In the genomic region with DNA sequence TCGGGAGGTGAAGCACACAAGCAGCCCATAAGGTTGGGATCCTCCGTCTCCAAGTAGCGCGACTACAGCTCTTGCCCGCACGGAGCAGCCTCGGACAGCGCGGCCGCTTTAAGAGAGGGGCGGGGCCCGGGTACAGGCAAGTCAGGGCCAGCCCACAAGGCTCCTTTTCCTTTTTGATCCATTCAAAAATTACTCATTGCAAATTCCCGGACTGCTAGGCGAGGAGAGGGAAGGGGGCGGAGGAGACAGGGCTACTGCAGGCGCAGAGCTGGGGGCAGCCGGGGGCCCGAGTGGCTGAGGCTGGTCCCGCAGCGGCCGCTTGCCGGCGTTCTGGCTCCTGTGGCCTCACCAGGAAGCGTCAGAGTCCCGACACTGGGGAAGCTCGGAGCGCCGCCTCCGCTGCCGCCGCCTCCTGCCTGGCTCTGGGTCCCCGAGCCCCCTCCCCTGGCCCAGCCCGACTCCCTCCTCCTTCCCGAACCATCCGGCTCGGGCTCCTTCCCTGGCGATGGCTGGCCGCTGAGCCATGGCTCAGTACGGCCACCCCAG, we compare ENCODE assay signal across 8 cellular contexts. TPM values are rescaled to one million over a fixed set of nuclear protein-coding genes. Genes with fewer than 3 reads are reported as not detected.
DNase-seq lines count a peak whose midpoint lies in the region; ATAC-seq and TF ChIP-seq lines count a peak whose summit lies in the region.

A gene with protein sequence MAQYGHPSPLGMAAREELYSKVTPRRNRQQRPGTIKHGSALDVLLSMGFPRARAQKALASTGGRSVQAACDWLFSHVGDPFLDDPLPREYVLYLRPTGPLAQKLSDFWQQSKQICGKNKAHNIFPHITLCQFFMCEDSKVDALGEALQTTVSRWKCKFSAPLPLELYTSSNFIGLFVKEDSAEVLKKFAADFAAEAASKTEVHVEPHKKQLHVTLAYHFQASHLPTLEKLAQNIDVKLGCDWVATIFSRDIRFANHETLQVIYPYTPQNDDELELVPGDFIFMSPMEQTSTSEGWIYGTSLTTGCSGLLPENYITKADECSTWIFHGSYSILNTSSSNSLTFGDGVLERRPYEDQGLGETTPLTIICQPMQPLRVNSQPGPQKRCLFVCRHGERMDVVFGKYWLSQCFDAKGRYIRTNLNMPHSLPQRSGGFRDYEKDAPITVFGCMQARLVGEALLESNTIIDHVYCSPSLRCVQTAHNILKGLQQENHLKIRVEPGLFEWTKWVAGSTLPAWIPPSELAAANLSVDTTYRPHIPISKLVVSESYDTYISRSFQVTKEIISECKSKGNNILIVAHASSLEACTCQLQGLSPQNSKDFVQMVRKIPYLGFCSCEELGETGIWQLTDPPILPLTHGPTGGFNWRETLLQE (plus strand): TSS at position 196 of the 546 bp plus-strand sequence. CDS start 328 bp downstream, at position 524.

- peaks cover 11% of the 10 kb centered on the region for H3K36me3 Mint-ChIP-seq in activated CD8-positive, alpha-beta memory T cell treated with anti-CD3 and anti-CD28 coated beads, Interleukin-2, amount 10 ng/mL, durations not matched to agents 7 days and 5 days
- H3K36me3 Mint-ChIP-seq in endodermal cell (ENCODE audit: low read depth): peaks cover 2% of the 10 kb centered on the region

- peak within 1 kb of the TSS; percentile 54 for H3K27ac ChIP-seq in endodermal cell (ENCODE audit: low read depth, low read length)

- no peaks in the 10 kb centered on the region for H3K9me3 Mint-ChIP-seq in activated CD8-positive, alpha-beta memory T cell treated with anti-CD3 and anti-CD28 coated beads, Interleukin-2, amount 10 ng/mL, durations not matched to agents 7 days and 5 days (ENCODE audit: low read depth)
- H3K9me3 Mint-ChIP-seq in endodermal cell: peaks cover 7% of the 10 kb centered on the region

- DNase-seq in AG04449 (ENCODE audit: low read depth, low spot score) (no peak), NOMO-1 (lab: John Stamatoyannopoulos, UW; ENCODE audit: unreplicated experiment in 2 of 2) (peak; percentile 79 to 89), endodermal cell (peak; percentile 94), medulla oblongata (ENCODE audit: extremely low spot score) (peak; percentile 71)
- DNase-seq in activated CD8-positive, alpha-beta memory T cell treated with anti-CD3 and anti-CD28 coated beads, Interleukin-2, amount 10 ng/mL, durations not matched to agents 7 days and 5 days: peak; percentile 82
- peak; percentile 32 to 61 (median 47) for DNase-seq in stimulated activated CD4-positive, alpha-beta T cell treated with anti-CD3 and anti-CD28 coated beads, TNF-alpha, amount 100 ng/mL, for 48 hours (ENCODE audit: low read depth in 3 of 3)

- H3K4me1 ChIP-seq in endodermal cell (ENCODE audit: control insufficient read depth, insufficient read depth, low read length): peaks cover 4% of the 10 kb centered on the region

- CTCF ChIA-PET in AG04449 (lab: Yijun Ruan, JAX): interaction anchor here (0.9 to 7.4 kb wide), 14 partner anchors 13 to 201 kb away, joined by 3 to 63 read pairs (median 3); no protein-coding TSS in a partner anchor
- CTCF ChIA-PET in activated CD8-positive, alpha-beta memory T cell treated with anti-CD3 and anti-CD28 coated beads, Interleukin-2, amount 10 ng/mL, durations not matched to agents 7 days and 5 days (lab: Charles Lee): interaction anchor here (0.8 to 14.7 kb wide), 30 partner anchors 8 to 399 kb away, joined by 3 to 288 read pairs (median 7); no protein-coding TSS in a partner anchor

- TF ChIP-seq CTCF in AG04449 (IDR thresholded peaks at IDR 0.05; ENCODE audit: insufficient read depth, low read length, missing control alignments) (no peak), endodermal cell (conservative IDR thresholded peaks at IDR 0.05) (peak; percentile 46)

- peak; percentile 70 for ATAC-seq in GM18873 (IDR thresholded peaks at IDR 0.05; ENCODE audit: low FRiP score, unreplicated experiment)
- ATAC-seq in HG03108 (IDR thresholded peaks at IDR 0.05; ENCODE audit: unreplicated experiment): peak; percentile 70
- peak; percentile 82 for ATAC-seq in activated CD8-positive, alpha-beta memory T cell treated with anti-CD3 and anti-CD28 coated beads, Interleukin-2, amount 10 ng/mL, durations not matched to agents 7 days and 5 days

- peaks cover 27% of the 10 kb centered on the region for H3K4me1 Mint-ChIP-seq in activated CD8-positive, alpha-beta memory T cell treated with anti-CD3 and anti-CD28 coated beads, Interleukin-2, amount 10 ng/mL, durations not matched to agents 7 days and 5 days
- H3K4me1 Mint-ChIP-seq in endodermal cell: peaks cover 4% of the 10 kb centered on the region

- no peaks in the 10 kb centered on the region for H3K36me3 ChIP-seq in endodermal cell (ENCODE audit: control insufficient read depth, insufficient read depth, low read length)

- H3K27ac Mint-ChIP-seq in activated CD8-positive, alpha-beta memory T cell treated with anti-CD3 and anti-CD28 coated beads, Interleukin-2, amount 10 ng/mL, durations not matched to agents 7 days and 5 days: peak within 1 kb of the TSS; percentile 88
- peak within 1 kb of the TSS; percentile 77 for H3K27ac Mint-ChIP-seq in endodermal cell

- peaks cover 40% of the 10 kb centered on the region for H3K27me3 Mint-ChIP-seq in activated CD8-positive, alpha-beta memory T cell treated with anti-CD3 and anti-CD28 coated beads, Interleukin-2, amount 10 ng/mL, durations not matched to agents 7 days and 5 days
- H3K27me3 Mint-ChIP-seq in endodermal cell (ENCODE audit: insufficient read depth): peaks cover 72% of the 10 kb centered on the region

- POLR2A ChIA-PET in AG04449 (lab: Yijun Ruan, JAX): interaction anchor here (0.7 to 1.7 kb wide), 7 partner anchors 9 to 126 kb away, joined by 3 to 8 read pairs (median 6); no protein-coding TSS in a partner anchor

- H3K27me3 ChIP-seq in endodermal cell (ENCODE audit: control insufficient read depth, insufficient read depth, low read length, poor library complexity, severe bottlenecking): peaks cover 58% of the 10 kb centered on the region

- WGBS in endodermal cell (ENCODE audit: insufficient coverage in 1 of 2, insufficient read length in 1 of 2), 2 experiments: 0 to 1% methylated on average over 6 to 39 of the region's 39 CpGs

- H3K4me3 Mint-ChIP-seq in activated CD8-positive, alpha-beta memory T cell treated with anti-CD3 and anti-CD28 coated beads, Interleukin-2, amount 10 ng/mL, durations not matched to agents 7 days and 5 days: peak within 1 kb of the TSS; percentile 94
- peak within 1 kb of the TSS; percentile 82 for H3K4me3 Mint-ChIP-seq in endodermal cell

- H3K4me3 ChIP-seq in AG04449 (ENCODE audit: low read depth, low read length) (peak within 1 kb of the TSS; percentile 81), endodermal cell (ENCODE audit: low read length) (peak within 1 kb of the TSS; percentile 87)

- peak within 1 kb of the TSS; percentile 47 for H3K9ac ChIP-seq in endodermal cell (ENCODE audit: extremely low read depth, low read length, poor library complexity, severe bottlenecking)

- H3K9me3 ChIP-seq in endodermal cell (ENCODE audit: control insufficient read depth, low read length): no peaks in the 10 kb centered on the region

RNA-seq across cellular contexts. Expression of the gene that starts here (rescaled TPM):
- 100 to 1,000 TPM in 1 of 2 experiments, 10 to 100 TPM in 1; 67.3 to 108 TPM for total RNA-seq in activated CD8-positive, alpha-beta memory T cell treated with anti-CD3 and anti-CD28 coated beads, Interleukin-2, amount 10 ng/mL, durations not matched to agents 7 days and 5 days
- 1 to 10 TPM; 6.0 to 9.0 TPM for total RNA-seq in endodermal cell
- polyA plus RNA-seq in endodermal cell (2013, experiment 1 of 2): 3.4 TPM
- polyA plus RNA-seq in endodermal cell (2013, experiment 2 of 2): 3.7 TPM

Comparison
In these comparisons a context has a peak if more than half of its experiments do, and no peak if none do; other contexts are left out.
1. RNA of the gene that starts here (total RNA-seq): 67.3 to 108 TPM in activated CD8-positive, alpha-beta memory T cell treated with anti-CD3 and anti-CD28 coated beads, Interleukin-2, amount 10 ng/mL, durations not matched to agents 7 days and 5 days; 6.0 to 9.0 TPM in endodermal cell; every median in the first group is over 4 times any median in the second.
2. Peak in every context shown above with its lines, with median percentiles within 50 percentile points of each other: ATAC-seq.